In the genomic region with DNA sequence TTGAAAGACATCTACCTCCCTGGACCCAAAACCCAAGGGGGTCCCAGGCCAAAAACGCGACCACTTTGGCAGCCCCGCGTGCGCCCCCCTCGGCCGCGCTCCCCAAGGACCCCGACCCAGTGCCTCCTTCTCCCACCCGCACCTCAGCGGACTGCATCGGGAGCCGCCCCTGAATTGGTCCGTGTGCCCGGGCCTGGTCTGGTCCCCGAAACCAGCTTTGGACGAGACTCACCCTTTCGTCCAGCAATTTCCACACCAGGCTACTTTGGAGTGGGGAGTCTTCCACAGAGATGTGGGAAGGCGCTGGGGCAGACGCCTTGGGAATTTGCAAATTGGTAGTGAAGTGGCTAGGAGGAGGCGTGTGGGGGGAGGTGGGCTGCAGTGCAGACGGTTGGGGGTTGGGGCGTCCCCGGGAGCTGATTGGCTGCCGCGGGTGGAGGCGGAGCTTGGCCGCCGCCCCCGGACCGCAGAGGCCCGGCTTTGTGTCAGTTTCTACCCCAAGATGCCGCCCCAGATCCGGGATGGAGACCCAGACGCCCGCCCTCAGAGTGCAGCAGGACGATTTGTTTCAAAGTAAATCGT, we compare ENCODE assay signal across 7 cellular contexts.
A peak's percentile ranks its signal among the peaks of the same experiment; 100 is the strongest.
DNase-seq lines count a peak whose midpoint lies in the region; ATAC-seq and TF ChIP-seq lines count a peak whose summit lies in the region.

No MANE protein-coding gene starts in this region.

- ATAC-seq in GM18519 (IDR thresholded peaks at IDR 0.05; ENCODE audit: low FRiP score, unreplicated experiment), result peak; percentile 83

- TF ChIP-seq CTCF in cardiac fibroblast (IDR thresholded peaks at IDR 0.05; ENCODE audit: low read depth, low read length), result no peak

- H3K4me3 ChIP-seq in cardiac fibroblast (replicated peaks in 1 of 2; ENCODE audit: low read depth in 2 of 2, low read length in 2 of 2), result peak overlapping the region; percentile 44 to 46

- DNase-seq in HCEC 1CT, result peak; percentile 54
- DNase-seq in NCI-H1694 (lab: John Stamatoyannopoulos, UW), result peak; percentile 25
- DNase-seq in cardiac fibroblast (ENCODE audit: low read depth in 2 of 2), result peak; percentile 50 to 78
- peak; percentile 81 for DNase-seq in iris pigment epithelial cell (ENCODE audit: low read depth)
- DNase-seq in stimulated activated CD8-positive, alpha-beta memory T cell treated with anti-CD3 and anti-CD28 coated beads, Interleukin-12 subunit alpha, Interleukin-12 subunit beta, amount 100 ng/mL, for 4 hours (ENCODE audit: low read depth), result peak; percentile 10
- DNase-seq in UCSD-AML1 (lab: John Stamatoyannopoulos, UW; ENCODE audit: unreplicated experiment), result no peak
